Comparison of ENCODE assay signal across 8 cellular contexts in genomic region chr3:114308830-114309229, GRCh38. TPM values are rescaled to one million over a fixed set of nuclear protein-coding genes. Genes with fewer than 3 reads are reported as not detected.
DNase-seq lines count a peak whose midpoint lies in the region; ATAC-seq, FAIRE-seq and TF ChIP-seq lines count a peak whose summit lies in the region.

No MANE protein-coding gene starts in this region.

- H3K27me3 Mint-ChIP-seq in activated T-helper 1 cell treated with anti-CD3 and anti-CD28 coated beads, Interleukin-12 subunit alpha, Interleukin-12 subunit beta, Interleukin-2, Interleukin-4 antibody, amounts not matched to agents 30 ng/mL and 10 ng/mL and 1 ng/mL, durations not matched to agents 14 hours and 24 hours and 36 hours (ENCODE audit: insufficient read depth) = no peaks in the 10 kb centered on the region
- no peaks in the 10 kb centered on the region for H3K27me3 Mint-ChIP-seq in endothelial cell (ENCODE audit: unreplicated experiment)

- ATAC-seq in GM19452 (IDR thresholded peaks at IDR 0.05; ENCODE audit: unreplicated experiment) (peak; percentile 85), HG03354 (IDR thresholded peaks at IDR 0.05; ENCODE audit: poor library complexity, severe bottlenecking, unreplicated experiment) (peak; percentile 86)

- intact Hi-C loops in activated T-helper 1 cell treated with anti-CD3 and anti-CD28 coated beads, Interleukin-12 subunit alpha, Interleukin-12 subunit beta, Interleukin-2, Interleukin-4 antibody, amounts not matched to agents 30 ng/mL and 10 ng/mL and 1 ng/mL, durations not matched to agents 14 hours and 24 hours and 36 hours (cut with micrococcal nuclease) = loop anchor here (5.0 kb wide), 1 partner anchor 97 kb away; no protein-coding TSS in a partner anchor

- FAIRE-seq in frontal cortex (lab: Jason Lieb, UNC) = no peak

- peak overlapping the region; percentile 13 for H3K4me3 Mint-ChIP-seq in activated T-helper 1 cell treated with anti-CD3 and anti-CD28 coated beads, Interleukin-12 subunit alpha, Interleukin-12 subunit beta, Interleukin-2, Interleukin-4 antibody, amounts not matched to agents 30 ng/mL and 10 ng/mL and 1 ng/mL, durations not matched to agents 14 hours and 24 hours and 36 hours
- H3K4me3 Mint-ChIP-seq in endothelial cell (ENCODE audit: unreplicated experiment) = no peak overlapping the region

- no peak for TF ChIP-seq CTCF in endothelial cell (IDR thresholded peaks at IDR 0.05; ENCODE audit: unreplicated experiment)

- H3K9me3 Mint-ChIP-seq in activated T-helper 1 cell treated with anti-CD3 and anti-CD28 coated beads, Interleukin-12 subunit alpha, Interleukin-12 subunit beta, Interleukin-2, Interleukin-4 antibody, amounts not matched to agents 30 ng/mL and 10 ng/mL and 1 ng/mL, durations not matched to agents 14 hours and 24 hours and 36 hours = no peaks in the 10 kb centered on the region
- H3K9me3 Mint-ChIP-seq in endothelial cell (ENCODE audit: unreplicated experiment) = no peaks in the 10 kb centered on the region

- no peaks in the 10 kb centered on the region for H3K36me3 Mint-ChIP-seq in activated T-helper 1 cell treated with anti-CD3 and anti-CD28 coated beads, Interleukin-12 subunit alpha, Interleukin-12 subunit beta, Interleukin-2, Interleukin-4 antibody, amounts not matched to agents 30 ng/mL and 10 ng/mL and 1 ng/mL, durations not matched to agents 14 hours and 24 hours and 36 hours (ENCODE audit: low read depth)
- H3K36me3 Mint-ChIP-seq in endothelial cell (ENCODE audit: low read depth, unreplicated experiment) = no peaks in the 10 kb centered on the region

- peaks cover 37% of the 10 kb centered on the region for H3K4me1 Mint-ChIP-seq in activated T-helper 1 cell treated with anti-CD3 and anti-CD28 coated beads, Interleukin-12 subunit alpha, Interleukin-12 subunit beta, Interleukin-2, Interleukin-4 antibody, amounts not matched to agents 30 ng/mL and 10 ng/mL and 1 ng/mL, durations not matched to agents 14 hours and 24 hours and 36 hours (ENCODE audit: low read depth)
- no peaks in the 10 kb centered on the region for H3K4me1 Mint-ChIP-seq in endothelial cell (ENCODE audit: unreplicated experiment)

- DNase-seq in activated T-helper 1 cell treated with anti-CD3 and anti-CD28 coated beads, Interleukin-12 subunit alpha, Interleukin-12 subunit beta, Interleukin-2, Interleukin-4 antibody, amounts not matched to agents 30 ng/mL and 10 ng/mL and 1 ng/mL, durations not matched to agents 14 hours and 24 hours and 36 hours (ENCODE audit: low spot score) = peak; percentile 40
- DNase-seq in stimulated activated CD8-positive, alpha-beta memory T cell treated with anti-CD3 and anti-CD28 coated beads, Interleukin-7, amount 100 ng/mL, for 4 hours (ENCODE audit: low read depth in 2 of 2) = peak; percentile 51 to 59
- DNase-seq in frontal cortex (ENCODE audit: low spot score in 2 of 2) (no peak), hepatic stellate cell (ENCODE audit: low spot score) (no peak), endothelial cell (ENCODE audit: low spot score) (no peak), GDM1 (lab: John Stamatoyannopoulos, UW) (no peak)

- peak overlapping the region; percentile 86 for H3K27ac Mint-ChIP-seq in activated T-helper 1 cell treated with anti-CD3 and anti-CD28 coated beads, Interleukin-12 subunit alpha, Interleukin-12 subunit beta, Interleukin-2, Interleukin-4 antibody, amounts not matched to agents 30 ng/mL and 10 ng/mL and 1 ng/mL, durations not matched to agents 14 hours and 24 hours and 36 hours
- no peak overlapping the region for H3K27ac Mint-ChIP-seq in endothelial cell (ENCODE audit: unreplicated experiment)

RNA-seq across cellular contexts. Expression of gene TIGIT, which starts 15.0 kb away (rescaled TPM):
- 5.6 and 5.8 TPM in 2 replicates for total RNA-seq in activated T-helper 1 cell treated with anti-CD3 and anti-CD28 coated beads, Interleukin-12 subunit alpha, Interleukin-12 subunit beta, Interleukin-2, Interleukin-4 antibody, amounts not matched to agents 30 ng/mL and 10 ng/mL and 1 ng/mL, durations not matched to agents 14 hours and 24 hours and 36 hours
- not detected for total RNA-seq in frontal cortex
- total RNA-seq in endothelial cell (ENCODE audit: unreplicated experiment) = not detected

Comparison
In these comparisons a context has a peak if more than half of its experiments do, and no peak if none do; other contexts are left out.
1. DNase-seq: peak in activated T-helper 1 cell treated with anti-CD3 and anti-CD28 coated beads, Interleukin-12 subunit alpha, Interleukin-12 subunit beta, Interleukin-2, Interleukin-4 antibody, amounts not matched to agents 30 ng/mL and 10 ng/mL and 1 ng/mL, durations not matched to agents 14 hours and 24 hours and 36 hours (single experiment) and stimulated activated CD8-positive, alpha-beta memory T cell treated with anti-CD3 and anti-CD28 coated beads, Interleukin-7, amount 100 ng/mL, for 4 hours (2 of 2); none in frontal cortex (0 of 2), hepatic stellate cell (single experiment), endothelial cell (single experiment) and GDM1 (single experiment).